In the genomic region with DNA sequence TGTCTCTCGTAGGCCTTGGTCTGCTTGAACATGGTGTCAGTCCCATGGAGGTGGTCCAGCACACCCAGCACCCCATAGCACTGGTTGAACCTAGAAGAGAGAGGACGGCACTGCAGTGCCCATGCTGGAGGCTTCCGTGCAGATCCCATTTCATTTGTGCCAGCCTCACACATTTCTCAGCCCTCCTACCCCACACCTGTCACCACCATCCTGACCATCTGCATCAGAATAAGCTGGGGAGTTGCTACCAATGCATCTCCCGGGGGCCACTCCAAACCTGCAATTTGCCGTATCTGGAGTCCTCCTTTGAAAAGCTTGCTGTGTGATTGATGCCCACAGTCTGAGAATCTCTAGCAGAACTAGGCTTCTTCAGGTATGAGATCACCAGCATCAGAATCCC, we compare ENCODE assay signal across 18 cellular contexts. TPM values are rescaled to one million over a fixed set of nuclear protein-coding genes. Genes with fewer than 3 reads are reported as not detected.
DNase-seq lines count a peak whose midpoint lies in the region; ATAC-seq and TF ChIP-seq lines count a peak whose summit lies in the region.
"Had no signal": no experiment of that assay in that cellular context is flagged by ENCODE, and none has a peak within 500 bp of the region (broad histone marks: within the 10 kb centered on the region; RNA-seq: fewer than 3 reads in every experiment).

No MANE protein-coding gene starts in this region.

- ATAC-seq in upper lobe of right lung (peak; percentile 4), HG02885 (IDR thresholded peaks at IDR 0.05; ENCODE audit: poor library complexity, unreplicated experiment) (no peak)
- ATAC-seq: K562 had no signal

- POLR2A ChIA-PET in MCF 10A (lab: Yijun Ruan, JAX) (interaction anchor here (0.6 to 2.6 kb wide), 4 partner anchors 9 to 38 kb away, joined by 3 to 13 read pairs (median 4); a partner anchor contains a TSS), RWPE1 (lab: Yijun Ruan, JAX; ENCODE audit: low non-redundant PET) (interaction anchor here (1.0 kb wide), 1 partner anchor 38 kb away, joined by 3 read pairs; a partner anchor contains a TSS)

- no peak overlapping the region for H3K4me3 ChIP-seq in breast epithelium
- H3K4me3 ChIP-seq in upper lobe of right lung = no peak overlapping the region
- H3K4me3 ChIP-seq: K562 had no signal

- intact Hi-C loops in MCF 10A (cut with micrococcal nuclease) (no loop called here), breast epithelium (cut with DNase I; ENCODE audit: low total_unique reads) (no loop called here), upper lobe of right lung (cut with DNase I) (no loop called here)

- H3K4me1 ChIP-seq in breast epithelium = no peaks in the 10 kb centered on the region
- H3K4me1 ChIP-seq in upper lobe of right lung = no peaks in the 10 kb centered on the region

- H3K36me3 ChIP-seq in breast epithelium (peaks cover 5% of the 10 kb centered on the region), upper lobe of right lung (peaks cover 95% of the 10 kb centered on the region)

- CTCF ChIA-PET in MCF 10A (lab: Yijun Ruan, JAX) (interaction anchor here (0.5 to 1.7 kb wide), 5 partner anchors 12 to 353 kb away, joined by 3 to 6 read pairs (median 3); no protein-coding TSS in a partner anchor), RWPE1 (lab: Yijun Ruan, JAX) (interaction anchor here (0.7 to 0.8 kb wide), 2 partner anchors 79 to 107 kb away, joined by 3 read pairs; no protein-coding TSS in a partner anchor)

- H3K27ac Mint-ChIP-seq in MCF 10A (ENCODE audit: low read depth, unreplicated experiment) = peak overlapping the region; percentile 27
- peak overlapping the region; percentile 42 for H3K27ac Mint-ChIP-seq in nephron progenitor cell

- H3K27me3 ChIP-seq in breast epithelium = no peaks in the 10 kb centered on the region
- no peaks in the 10 kb centered on the region for H3K27me3 ChIP-seq in upper lobe of right lung

- H3K4me3 Mint-ChIP-seq in MCF 10A (ENCODE audit: unreplicated experiment) = no peak overlapping the region
- no peak overlapping the region for H3K4me3 Mint-ChIP-seq in nephron progenitor cell

- H3K4me1 Mint-ChIP-seq in MCF 10A (ENCODE audit: insufficient read depth, unreplicated experiment) = peaks cover 8% of the 10 kb centered on the region
- peaks cover 12% of the 10 kb centered on the region for H3K4me1 Mint-ChIP-seq in nephron progenitor cell

- no peak for TF ChIP-seq CTCF in MCF 10A (IDR thresholded peaks at IDR 0.05; ENCODE audit: unreplicated experiment)
- no peak for TF ChIP-seq CTCF in breast epithelium (IDR thresholded peaks at IDR 0.05)
- TF ChIP-seq CTCF in RWPE1 (conservative IDR thresholded peaks at IDR 0.05; ENCODE audit: low read depth) = no peak
- TF ChIP-seq CTCF in nephron progenitor cell (IDR thresholded peaks at IDR 0.05) = no peak
- no peak for TF ChIP-seq CTCF in upper lobe of right lung (IDR thresholded peaks at IDR 0.05)

- BruUV-seq in MCF 10A (replicated peaks; lab: Mats Ljungman, UMichigan) = no TSS peak

- H3K27ac ChIP-seq in breast epithelium (no peak overlapping the region), RWPE1 (peak overlapping the region; percentile 27; the same call in 1 of the 2 replicates), upper lobe of right lung (no peak overlapping the region)

- H3K9me3 Mint-ChIP-seq in MCF 10A (ENCODE audit: unreplicated experiment) = no peaks in the 10 kb centered on the region
- no peaks in the 10 kb centered on the region for H3K9me3 Mint-ChIP-seq in nephron progenitor cell

- DNase-seq in MCF 10A (ENCODE audit: unreplicated experiment) (no peak), breast epithelium (ENCODE audit: low spot score in 2 of 2) (no peak), RWPE1 (ENCODE audit: low spot score) (no peak), nephron progenitor cell (no peak), upper lobe of right lung (no peak)
- no peak for DNase-seq in activated effector memory CD4-positive, alpha-beta T cell treated with Interleukin-2 at 50 U/mL for 16 hours
- DNase-seq: AML-193, Calu3, DMS53, GOT3, MV-4-11, NCI-H1417, NCI-H2029, NCI-H2171, NCI-H446, RPMI8226 had no signal

- H3K36me3 Mint-ChIP-seq in MCF 10A (ENCODE audit: insufficient read depth, unreplicated experiment) (peaks cover 95% of the 10 kb centered on the region), nephron progenitor cell (ENCODE audit: low read depth) (peaks cover 72% of the 10 kb centered on the region)

- TF ChIP-seq POLR2A in breast epithelium (IDR thresholded peaks at IDR 0.05) = no peak

- H3K9me3 ChIP-seq in breast epithelium (no peaks in the 10 kb centered on the region), upper lobe of right lung (no peaks in the 10 kb centered on the region)

- no peaks in the 10 kb centered on the region for H3K27me3 Mint-ChIP-seq in MCF 10A (ENCODE audit: insufficient read depth, unreplicated experiment)
- H3K27me3 Mint-ChIP-seq in nephron progenitor cell (ENCODE audit: low read depth, poor library complexity) = no peaks in the 10 kb centered on the region

RNA-seq across cellular contexts. Expression of a gene that starts 30.0 kb away (rescaled TPM):
- total RNA-seq in MCF 10A (2022) (0.79 and 2.1 TPM in 2 replicates), breast epithelium (100 to 1,000 TPM in 1 of 3 donors, 10 to 100 TPM in 2; 43.9 to 117 (median 52.5) TPM), upper lobe of right lung (79.0 TPM)
- total RNA-seq: Calu3 had no signal

RNA-seq across cellular contexts. Expression of a gene that starts 38.0 kb away (rescaled TPM):
- total RNA-seq in MCF 10A (2022) (52.3 and 60.5 TPM in 2 replicates), breast epithelium (100 to 1,000 TPM in 1 of 3 donors, 10 to 100 TPM in 2; 78.7 to 180 (median 84.7) TPM), upper lobe of right lung (101 TPM)

Comparison
In these comparisons a context has a peak if more than half of its experiments do, and no peak if none do; other contexts are left out.
1. RNA of a gene that starts 30.0 kb away (total RNA-seq): 79.0 TPM in upper lobe of right lung (single experiment) and 43.9 to 117 TPM in breast epithelium; 0.79 to 2.1 TPM in MCF 10A; every median in the first group is over 10 times any median in the second.